Comparison of ENCODE assay signal across 10 cellular contexts in the genomic region with DNA sequence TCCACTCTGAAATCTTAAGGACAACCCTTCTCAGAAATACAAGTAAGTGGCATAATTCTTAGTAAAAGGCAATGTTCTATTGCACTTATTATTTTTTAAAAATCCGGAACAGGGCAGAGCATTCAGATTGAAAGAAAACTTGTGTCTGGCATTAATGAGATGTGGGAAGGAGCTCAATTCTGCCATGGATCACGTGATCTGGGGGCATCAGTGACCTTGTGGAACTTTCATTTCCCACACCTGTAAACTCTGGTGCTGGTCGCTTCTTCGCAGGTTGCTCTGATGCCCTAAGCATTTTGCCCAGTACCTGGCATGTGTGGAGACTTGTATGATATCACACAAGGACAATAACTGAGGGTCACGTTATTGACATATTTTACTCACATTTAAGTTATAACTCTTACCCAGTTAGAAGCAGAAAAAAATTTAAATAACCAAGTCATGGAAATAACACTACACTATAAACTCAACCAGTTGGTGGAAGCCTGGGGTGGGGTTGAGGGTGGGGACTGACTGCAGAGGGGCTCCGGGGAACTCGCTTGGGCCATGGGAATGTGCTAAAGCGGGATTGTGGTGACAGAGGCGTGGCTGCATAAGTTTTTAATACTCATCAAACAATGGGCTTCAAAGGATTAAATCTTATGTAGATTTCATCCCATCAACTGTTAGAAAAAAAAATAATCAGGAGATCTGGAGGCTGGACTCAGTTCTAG. TPM values are rescaled to one million over a fixed set of nuclear protein-coding genes. Genes with fewer than 3 reads are reported as not detected.
DNase-seq lines count a peak whose midpoint lies in the region; ATAC-seq and TF ChIP-seq lines count a peak whose summit lies in the region.
"Had no signal": no experiment of that assay in that cellular context is flagged by ENCODE, and none has a peak within 500 bp of the region (broad histone marks: within the 10 kb centered on the region; RNA-seq: fewer than 3 reads in every experiment).

No MANE protein-coding gene starts in this region.

- H3K4me3 ChIP-seq in right lobe of liver: no peak overlapping the region
- no peak overlapping the region for H3K4me3 ChIP-seq in upper lobe of left lung
- no peak overlapping the region for H3K4me3 ChIP-seq in coronary artery
- H3K4me3 ChIP-seq: pancreas had no signal

- DNase-seq in activated T-cell treated with anti-CD3 and anti-CD28 coated beads, Interleukin-2, amount 50 U/mL, for 72 hours: no peak
- DNase-seq in activated T-cell treated with anti-CD3 and anti-CD28 coated beads, Interleukin-2, amount 50 U/mL, for 48 hours: no peak
- no peak for DNase-seq in activated CD8-positive, alpha-beta T cell treated with anti-CD3 and anti-CD28 coated beads, Interleukin-2, amount 10 ng/mL, durations not matched to agents 7 days and 5 days
- DNase-seq in right lobe of liver: no peak
- no peak for DNase-seq in upper lobe of left lung
- DNase-seq in NCI-H774 (lab: John Stamatoyannopoulos, UW): no peak
- no peak for DNase-seq in SHP77 treated with DMSO at 0.1 percent for 48 hours (lab: John Stamatoyannopoulos, UW)
- no peak for DNase-seq in coronary artery (ENCODE audit: low spot score)
- DNase-seq: NCI-H524 had no signal

- H3K4me1 Mint-ChIP-seq in activated T-cell treated with anti-CD3 and anti-CD28 coated beads, Interleukin-2, amount 50 U/mL, for 72 hours (ENCODE audit: low read depth): peaks cover 52% of the 10 kb centered on the region
- peaks cover 58% of the 10 kb centered on the region for H3K4me1 Mint-ChIP-seq in activated CD8-positive, alpha-beta T cell treated with anti-CD3 and anti-CD28 coated beads, Interleukin-2, amount 10 ng/mL, durations not matched to agents 7 days and 5 days (ENCODE audit: low read depth)

- H3K36me3 Mint-ChIP-seq in activated T-cell treated with anti-CD3 and anti-CD28 coated beads, Interleukin-2, amount 50 U/mL, for 72 hours (ENCODE audit: insufficient read depth in 2 of 2): peaks cover 4 to 6% of the 10 kb centered on the region in 2 donors
- H3K36me3 Mint-ChIP-seq in activated CD8-positive, alpha-beta T cell treated with anti-CD3 and anti-CD28 coated beads, Interleukin-2, amount 10 ng/mL, durations not matched to agents 7 days and 5 days (ENCODE audit: low read depth): peaks cover 78% of the 10 kb centered on the region

- H3K27me3 ChIP-seq in right lobe of liver: no peaks in the 10 kb centered on the region
- no peaks in the 10 kb centered on the region for H3K27me3 ChIP-seq in upper lobe of left lung
- H3K27me3 ChIP-seq: pancreas had no signal

- H3K27ac Mint-ChIP-seq in activated T-cell treated with anti-CD3 and anti-CD28 coated beads, Interleukin-2, amount 50 U/mL, for 72 hours: peak overlapping the region; percentile 88
- peak overlapping the region; percentile 100 for H3K27ac Mint-ChIP-seq in activated CD8-positive, alpha-beta T cell treated with anti-CD3 and anti-CD28 coated beads, Interleukin-2, amount 10 ng/mL, durations not matched to agents 7 days and 5 days

- peak overlapping the region in 2 of 3 donors; percentile 64 to 74 for H3K27ac ChIP-seq in right lobe of liver
- H3K27ac ChIP-seq in upper lobe of left lung: peak overlapping the region in 3 of 4 donors; percentile 61 to 77 (median 63)
- no peak overlapping the region for H3K27ac ChIP-seq in coronary artery
- H3K27ac ChIP-seq: pancreas had no signal

- peaks cover 3 to 7% of the 10 kb centered on the region in 2 donors for H3K9me3 Mint-ChIP-seq in activated T-cell treated with anti-CD3 and anti-CD28 coated beads, Interleukin-2, amount 50 U/mL, for 72 hours
- peaks cover 8% of the 10 kb centered on the region for H3K9me3 Mint-ChIP-seq in activated CD8-positive, alpha-beta T cell treated with anti-CD3 and anti-CD28 coated beads, Interleukin-2, amount 10 ng/mL, durations not matched to agents 7 days and 5 days (ENCODE audit: insufficient read depth)

- H3K4me1 ChIP-seq in right lobe of liver: peaks cover 0 to 3% (median 0%) of the 10 kb centered on the region in 4 donors
- H3K4me1 ChIP-seq in upper lobe of left lung: peaks cover 0 to 11% (median 9%) of the 10 kb centered on the region in 4 donors

- no peak for ATAC-seq in activated T-cell treated with anti-CD3 and anti-CD28 coated beads, Interleukin-2, amount 50 U/mL, for 72 hours (replicated peaks in 1 of 2)
- ATAC-seq in activated CD8-positive, alpha-beta T cell treated with anti-CD3 and anti-CD28 coated beads, Interleukin-2, amount 10 ng/mL, durations not matched to agents 7 days and 5 days: no peak
- no peak for ATAC-seq in right lobe of liver
- no peak for ATAC-seq in upper lobe of left lung (ENCODE audit: low FRiP score in 2 of 2)

- no peak for TF ChIP-seq EP300 in upper lobe of left lung (IDR thresholded peaks at IDR 0.05)

- no peaks in the 10 kb centered on the region for H3K27me3 Mint-ChIP-seq in activated T-cell treated with anti-CD3 and anti-CD28 coated beads, Interleukin-2, amount 50 U/mL, for 72 hours (ENCODE audit: low read depth)
- H3K27me3 Mint-ChIP-seq in activated CD8-positive, alpha-beta T cell treated with anti-CD3 and anti-CD28 coated beads, Interleukin-2, amount 10 ng/mL, durations not matched to agents 7 days and 5 days (ENCODE audit: low read depth): no peaks in the 10 kb centered on the region

- no peak for TF ChIP-seq CTCF in right lobe of liver (IDR thresholded peaks at IDR 0.05)
- no peak for TF ChIP-seq CTCF in upper lobe of left lung (IDR thresholded peaks at IDR 0.05)
- TF ChIP-seq CTCF in coronary artery (IDR thresholded peaks at IDR 0.05): no peak

- CTCF ChIA-PET in activated CD8-positive, alpha-beta T cell treated with anti-CD3 and anti-CD28 coated beads, Interleukin-2, amount 10 ng/mL, durations not matched to agents 7 days and 5 days (lab: Charles Lee): interaction anchor here (1.0 to 8.3 kb wide), 5 partner anchors 14 to 227 kb away, joined by 3 to 80 read pairs (median 26); a partner anchor contains a TSS

- H3K4me3 Mint-ChIP-seq in activated T-cell treated with anti-CD3 and anti-CD28 coated beads, Interleukin-2, amount 50 U/mL, for 72 hours: peak overlapping the region; percentile 79 to 82
- H3K4me3 Mint-ChIP-seq in activated CD8-positive, alpha-beta T cell treated with anti-CD3 and anti-CD28 coated beads, Interleukin-2, amount 10 ng/mL, durations not matched to agents 7 days and 5 days: peak overlapping the region; percentile 83

- TF ChIP-seq POLR2A in right lobe of liver (IDR thresholded peaks at IDR 0.05): no peak
- TF ChIP-seq POLR2A in upper lobe of left lung (IDR thresholded peaks at IDR 0.05): no peak

- no peaks in the 10 kb centered on the region for H3K9me3 ChIP-seq in right lobe of liver
- no peaks in the 10 kb centered on the region for H3K9me3 ChIP-seq in upper lobe of left lung
- H3K9me3 ChIP-seq: pancreas had no signal

- POLR2A ChIA-PET in activated CD8-positive, alpha-beta T cell treated with anti-CD3 and anti-CD28 coated beads, Interleukin-2, amount 10 ng/mL, durations not matched to agents 7 days and 5 days (lab: Charles Lee): interaction anchor here (0.6 to 2.1 kb wide), 8 partner anchors 7 to 216 kb away, joined by 3 to 13 read pairs (median 5); a partner anchor contains a TSS

- H3K36me3 ChIP-seq in right lobe of liver (peaks cover 0 to 22% (median 3%) of the 10 kb centered on the region in 4 donors), upper lobe of left lung (peaks cover 3 to 39% (median 8%) of the 10 kb centered on the region in 4 donors)

- intact Hi-C loops in right lobe of liver (cut with DNase I): no loop called here

- WGBS in right lobe of liver (ENCODE audit: insufficient coverage, low coverage, low lambda C conversion rate, missing lambda C conversion rate): 77% methylated on average over 7 of the region's 9 CpGs
- 92 to 96% methylated on average over 9 of the region's 9 CpGs for WGBS in upper lobe of left lung, 2 donors

RNA-seq across cellular contexts. Expression of a gene that starts 36.6 kb away (rescaled TPM):
- total RNA-seq in activated T-cell treated with anti-CD3 and anti-CD28 coated beads, Interleukin-2, amount 50 U/mL, for 72 hours: 10 to 100 TPM; 10.4 to 11.3 TPM
- 10 to 100 TPM; 43.4 to 46.7 TPM for total RNA-seq in activated CD8-positive, alpha-beta T cell treated with anti-CD3 and anti-CD28 coated beads, Interleukin-2, amount 10 ng/mL, durations not matched to agents 7 days and 5 days
- total RNA-seq in right lobe of liver (10 to 100 TPM in 4 of 6 experiments, 1 to 10 TPM in 2; 8.6 to 22.2 (median 10.9) TPM), upper lobe of left lung (100 to 1,000 TPM in 2 of 6 donors, 10 to 100 TPM in 4; 54.5 to 162 (median 83.8) TPM)

Comparison
In these comparisons a context has a peak if more than half of its experiments do, and no peak if none do; other contexts are left out.
1. H3K27ac ChIP-seq: peak in right lobe of liver (2 of 3) and upper lobe of left lung (3 of 4); none in coronary artery (0 of 2).